9 cellular contexts compared by ENCODE assay signal in the genomic region with DNA sequence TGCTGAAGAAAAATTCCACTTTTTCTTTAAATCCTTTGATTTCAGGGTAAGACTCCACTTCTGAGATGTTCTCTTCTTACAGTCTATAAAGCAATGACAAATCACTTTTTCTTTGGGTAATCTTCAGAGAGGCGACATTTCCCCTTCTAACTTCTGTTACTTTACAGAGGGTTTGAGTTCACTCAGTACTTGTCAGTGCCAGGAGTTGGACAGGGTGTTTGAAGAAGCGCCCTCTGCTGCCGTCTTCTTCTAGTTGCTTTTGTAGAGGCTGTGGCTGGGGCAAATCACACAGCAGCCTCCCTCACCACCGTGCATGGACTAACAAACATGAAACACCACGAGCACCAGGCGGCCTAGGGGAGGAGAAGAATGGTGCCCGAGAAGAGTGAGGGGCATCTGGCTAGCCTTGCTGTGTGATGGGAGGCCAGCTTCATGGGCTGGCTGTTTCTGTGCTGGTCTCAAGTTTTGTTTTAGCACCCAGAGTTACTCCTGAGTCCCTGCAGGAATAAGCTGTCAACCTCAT. TPM values are rescaled to one million over a fixed set of nuclear protein-coding genes. Genes with fewer than 3 reads are reported as not detected.
DNase-seq lines count a peak whose midpoint lies in the region; ATAC-seq and TF ChIP-seq lines count a peak whose summit lies in the region.
"Had no signal": no experiment of that assay in that cellular context is flagged by ENCODE, and none has a peak within 500 bp of the region (broad histone marks: within the 10 kb centered on the region; RNA-seq: fewer than 3 reads in every experiment).

Gene CD80 (minus strand): TSS at position 174 of the 523 bp plus-strand sequence. CDS start 1,886 bp downstream, outside the sequence.

- peaks cover 25% of the 10 kb centered on the region for H3K4me1 Mint-ChIP-seq in activated T-cell treated with anti-CD3 and anti-CD28 coated beads, Interleukin-2, amount 50 U/mL, for 4 hours (ENCODE audit: low read depth)
- H3K4me1 Mint-ChIP-seq: brain had no signal

- POLR2A ChIA-PET in PC-3 (lab: Charles Lee; ENCODE audit: unreplicated experiment), result no interaction called here

- ATAC-seq in GM19324 (IDR thresholded peaks at IDR 0.05; ENCODE audit: low FRiP score, unreplicated experiment) (peak; percentile 68), HG03159 (IDR thresholded peaks at IDR 0.05; ENCODE audit: unreplicated experiment) (peak; percentile 55), PC-3 (peak; percentile 96)
- ATAC-seq in activated T-cell treated with anti-CD3 and anti-CD28 coated beads, Interleukin-2, amount 50 U/mL, for 4 hours, result peak; percentile 66 to 81

- H3K36me3 ChIP-seq in PC-3 (ENCODE audit: low read depth, low read length), result no peaks in the 10 kb centered on the region

- peak within 1 kb of the TSS; percentile 51 for H3K4me3 Mint-ChIP-seq in activated T-cell treated with anti-CD3 and anti-CD28 coated beads, Interleukin-2, amount 50 U/mL, for 4 hours
- H3K4me3 Mint-ChIP-seq: brain had no signal

- TF ChIP-seq CTCF in PC-3 (conservative IDR thresholded peaks at IDR 0.05; ENCODE audit: low read depth, low read length), result peak; percentile 69

- H3K9me3 ChIP-seq in PC-3 (ENCODE audit: low read length), result no peaks in the 10 kb centered on the region

- H3F3A ChIP-seq in PC-3 (ENCODE audit: low read length, unreplicated experiment), result no peaks in the 10 kb centered on the region

- H3K27me3 ChIP-seq in PC-3 (ENCODE audit: low read length), result no peaks in the 10 kb centered on the region

- CTCF ChIA-PET in PC-3 (lab: Charles Lee), result interaction anchor here (1.2 kb wide), 1 partner anchor 103 kb away, joined by 3 read pairs; no protein-coding TSS in a partner anchor

- no peaks in the 10 kb centered on the region for H3K27me3 Mint-ChIP-seq in activated T-cell treated with anti-CD3 and anti-CD28 coated beads, Interleukin-2, amount 50 U/mL, for 4 hours (ENCODE audit: low read depth)

- H3K9me3 Mint-ChIP-seq in activated T-cell treated with anti-CD3 and anti-CD28 coated beads, Interleukin-2, amount 50 U/mL, for 4 hours, result no peaks in the 10 kb centered on the region

- DNase-seq in D341Med (ENCODE audit: low spot score) (peak; percentile 47), PC-3 (peak; percentile 64), head of caudate nucleus (peak in 30 of 42 donors; percentile 15 to 62 (median 37)), dedifferentiated amniotic fluid mesenchymal stem cell (ENCODE audit: extremely low spot score) (no peak)
- DNase-seq in activated T-cell treated with anti-CD3 and anti-CD28 coated beads, Interleukin-2, amount 50 U/mL, for 4 hours, result peak; percentile 39
- peak; percentile 40 to 48 for DNase-seq in stimulated activated CD4-positive, alpha-beta T cell treated with anti-CD3 and anti-CD28 coated beads, Interleukin-15, amount 100 ng/mL, for 48 hours (ENCODE audit: low read depth in 2 of 2)

- peak within 1 kb of the TSS; percentile 42; the same call in 1 of the 2 replicates for H3K4me2 ChIP-seq in PC-3 (ENCODE audit: low read length)

- H3K4me3 ChIP-seq in PC-3 (ENCODE audit: low read length), result no peak within 1 kb of the TSS

- no peaks in the 10 kb centered on the region for H3K79me2 ChIP-seq in PC-3 (ENCODE audit: low read length)

- no peak within 1 kb of the TSS for H3K9ac ChIP-seq in PC-3 (ENCODE audit: low read length)

- H4K20me1 ChIP-seq in PC-3 (ENCODE audit: low read length), result no peaks in the 10 kb centered on the region

- H2AFZ ChIP-seq in PC-3 (ENCODE audit: low read length), result peak within 1 kb of the TSS; percentile 78

- H3K9me2 ChIP-seq in PC-3 (replicated peaks; ENCODE audit: low read length), result no peaks in the 10 kb centered on the region

- intact Hi-C loops in PC-3 (cut with micrococcal nuclease) (no loop called here), head of caudate nucleus (cut with DNase I) (no loop called here)

- BruUV-seq in PC-3 (replicated peaks; lab: Mats Ljungman, UMichigan), result no TSS peak

- H3K27ac ChIP-seq in PC-3 (ENCODE audit: low read length), result no peak within 1 kb of the TSS

- no peaks in the 10 kb centered on the region for H3K4me1 ChIP-seq in PC-3 (ENCODE audit: insufficient read depth, low read length)

- H3K36me3 Mint-ChIP-seq in activated T-cell treated with anti-CD3 and anti-CD28 coated beads, Interleukin-2, amount 50 U/mL, for 4 hours (ENCODE audit: insufficient read depth), result no peaks in the 10 kb centered on the region
- H3K36me3 Mint-ChIP-seq: brain had no signal

RNA-seq across cellular contexts. Expression of gene CD80, which starts in this region (rescaled TPM):
- total RNA-seq in PC-3 (2014; rRNA removed), result not detected in 2 replicates
- total RNA-seq in activated T-cell treated with anti-CD3 and anti-CD28 coated beads, Interleukin-2, amount 50 U/mL, for 4 hours, result 1 to 10 TPM; 1.6 to 6.2 (median 3.3) TPM

Comparison
In these comparisons a context has a peak if more than half of its experiments do, and no peak if none do; other contexts are left out.
1. Peak in DNase-seq, ATAC-seq and H3K4me2 ChIP-seq in PC-3; RNA of the gene not detected or under 1 TPM.